Comparison of ENCODE assay signal across 1 cellular context in genomic region chr2:48312126-48312525, GRCh38.
TF ChIP-seq lines count a peak whose summit lies in the region.

No MANE protein-coding gene starts in this region.

TF ChIP-seq in HepG2, 621 proteins besides CTCF, POLR2A, EP300 and RAD21 (continued from another document):
- TF ChIP-seq, protein P1, sequence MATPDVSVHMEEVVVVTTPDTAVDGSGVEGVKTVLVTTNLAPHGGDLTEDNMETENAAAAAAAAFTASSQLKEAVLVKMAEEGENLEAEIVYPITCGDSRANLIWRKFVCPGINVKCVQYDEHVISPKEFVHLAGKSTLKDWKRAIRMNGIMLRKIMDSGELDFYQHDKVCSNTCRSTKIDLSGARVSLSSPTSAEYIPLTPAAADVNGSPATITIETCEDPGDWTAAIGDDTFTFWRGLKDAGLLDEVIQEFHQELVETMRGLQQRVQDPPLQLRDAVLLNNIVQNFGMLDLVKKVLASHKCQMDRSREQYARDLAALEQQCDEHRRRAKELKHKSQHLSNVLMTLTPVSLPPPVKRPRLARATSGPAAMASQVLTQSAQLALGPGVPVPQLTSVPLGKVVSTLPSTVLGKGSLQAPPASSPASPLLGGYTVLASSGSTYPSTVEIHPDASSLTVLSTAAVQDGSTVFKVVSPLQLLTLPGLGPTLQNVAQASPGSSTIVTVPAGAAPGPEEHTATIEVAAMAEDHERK (CRISPR knock-in tag; IDR thresholded peaks at IDR 0.05; ENCODE audit: low read depth) = no peak
- no peak for TF ChIP-seq SIX4 (CRISPR knock-in tag; IDR thresholded peaks at IDR 0.05)
- TF ChIP-seq, protein P2, sequence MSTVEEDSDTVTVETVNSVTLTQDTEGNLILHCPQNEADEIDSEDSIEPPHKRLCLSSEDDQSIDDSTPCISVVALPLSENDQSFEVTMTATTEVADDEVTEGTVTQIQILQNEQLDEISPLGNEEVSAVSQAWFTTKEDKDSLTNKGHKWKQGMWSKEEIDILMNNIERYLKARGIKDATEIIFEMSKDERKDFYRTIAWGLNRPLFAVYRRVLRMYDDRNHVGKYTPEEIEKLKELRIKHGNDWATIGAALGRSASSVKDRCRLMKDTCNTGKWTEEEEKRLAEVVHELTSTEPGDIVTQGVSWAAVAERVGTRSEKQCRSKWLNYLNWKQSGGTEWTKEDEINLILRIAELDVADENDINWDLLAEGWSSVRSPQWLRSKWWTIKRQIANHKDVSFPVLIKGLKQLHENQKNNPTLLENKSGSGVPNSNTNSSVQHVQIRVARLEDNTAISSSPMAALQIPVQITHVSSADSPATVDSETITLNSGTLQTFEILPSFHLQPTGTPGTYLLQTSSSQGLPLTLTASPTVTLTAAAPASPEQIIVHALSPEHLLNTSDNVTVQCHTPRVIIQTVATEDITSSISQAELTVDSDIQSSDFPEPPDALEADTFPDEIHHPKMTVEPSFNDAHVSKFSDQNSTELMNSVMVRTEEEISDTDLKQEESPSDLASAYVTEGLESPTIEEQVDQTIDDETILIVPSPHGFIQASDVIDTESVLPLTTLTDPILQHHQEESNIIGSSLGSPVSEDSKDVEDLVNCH (CRISPR knock-in tag; IDR thresholded peaks at IDR 0.05) = no peak
- TF ChIP-seq THAP11 (CRISPR knock-in tag; IDR thresholded peaks at IDR 0.05) = no peak
- TF ChIP-seq NFRKB (IDR thresholded peaks at IDR 0.05) = no peak
- no peak for TF ChIP-seq ZNF414 (CRISPR knock-in tag; IDR thresholded peaks at IDR 0.05)
- no peak for TF ChIP-seq GPN1 (CRISPR knock-in tag; IDR thresholded peaks at IDR 0.05; ENCODE audit: borderline replicate concordance)
- TF ChIP-seq TAF1 (CRISPR knock-in tag; IDR thresholded peaks at IDR 0.05) = no peak
- no peak for TF ChIP-seq TBX3 (IDR thresholded peaks at IDR 0.05; ENCODE audit: borderline replicate concordance)
- no peak for TF ChIP-seq ZNF747 (CRISPR knock-in tag; IDR thresholded peaks at IDR 0.05; ENCODE audit: borderline replicate concordance)
- no peak for TF ChIP-seq PATZ1 (CRISPR knock-in tag; IDR thresholded peaks at IDR 0.05)
- no peak for TF ChIP-seq KLF11 (CRISPR knock-in tag; IDR thresholded peaks at IDR 0.05)
- TF ChIP-seq ATAD3A (CRISPR knock-in tag; IDR thresholded peaks at IDR 0.05) = no peak
- TF ChIP-seq U2AF2 (IDR thresholded peaks at IDR 0.05; ENCODE audit: low read depth, low read length) = no peak
